In the genomic region with DNA sequence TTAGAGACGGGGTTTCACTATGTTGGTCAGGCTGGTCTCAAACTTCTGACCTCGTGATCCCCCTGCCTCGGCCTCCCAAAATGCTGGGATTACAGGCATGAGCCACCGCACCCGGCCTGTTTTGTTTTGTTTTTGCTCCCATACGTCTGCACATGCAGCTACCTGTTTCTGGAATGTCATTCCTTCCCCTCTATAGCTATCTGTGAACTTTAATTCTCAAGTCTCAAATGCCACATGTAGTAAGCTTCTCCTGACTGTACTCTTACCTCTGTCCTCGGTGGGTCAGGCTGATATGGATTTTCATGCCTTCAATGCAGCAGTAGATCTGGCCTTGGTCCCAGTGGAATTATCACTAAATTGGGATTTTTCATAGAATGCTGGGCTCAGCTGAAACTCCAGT, we compare ENCODE assay signal across 1 cellular context.
TF ChIP-seq lines count a peak whose summit lies in the region.

No MANE protein-coding gene starts in this region.

TF ChIP-seq in HepG2, 621 proteins besides CTCF, POLR2A, EP300 and RAD21:
- no peak for TF ChIP-seq NRL (CRISPR knock-in tag; IDR thresholded peaks at IDR 0.05; ENCODE audit: borderline replicate concordance)
- TF ChIP-seq NR3C1 (CRISPR knock-in tag; IDR thresholded peaks at IDR 0.05): no peak
- no peak for TF ChIP-seq SMC3 (IDR thresholded peaks at IDR 0.05; ENCODE audit: low read length)
- TF ChIP-seq SETDB1 (CRISPR knock-in tag; IDR thresholded peaks at IDR 0.05; ENCODE audit: borderline replicate concordance): no peak
- no peak for TF ChIP-seq HES4 (CRISPR knock-in tag; IDR thresholded peaks at IDR 0.05; ENCODE audit: borderline replicate concordance)
- no peak for TF ChIP-seq ZNF501 (CRISPR knock-in tag; IDR thresholded peaks at IDR 0.05)
- no peak for TF ChIP-seq TOE1 (CRISPR knock-in tag; IDR thresholded peaks at IDR 0.05)
- TF ChIP-seq ZEB1 (IDR thresholded peaks at IDR 0.05; ENCODE audit: insufficient replicate concordance, low read depth): no peak
- TF ChIP-seq KDM4B (CRISPR knock-in tag; IDR thresholded peaks at IDR 0.05): no peak
- TF ChIP-seq TAF1 (CRISPR knock-in tag; IDR thresholded peaks at IDR 0.05): no peak
- TF ChIP-seq HNRNPL (IDR thresholded peaks at IDR 0.05; ENCODE audit: low read depth, low read length): no peak
- no peak for TF ChIP-seq ZSCAN30 (CRISPR knock-in tag; IDR thresholded peaks at IDR 0.05)
- no peak for TF ChIP-seq ZNF615 (CRISPR knock-in tag; IDR thresholded peaks at IDR 0.05; ENCODE audit: borderline replicate concordance)
- TF ChIP-seq HDAC1 (CRISPR knock-in tag; IDR thresholded peaks at IDR 0.05): no peak
